ENCODE assay signal across 27 cellular contexts in genomic region chr10:28305551-28305950, GRCh38.
"Had no signal": no experiment of that assay in that cellular context is flagged by ENCODE, and none has a peak within 500 bp of the region (broad histone marks: within the 10 kb centered on the region; RNA-seq: fewer than 3 reads in every experiment).

No MANE protein-coding gene starts in this region.

- H3K27ac Mint-ChIP-seq: activated CD4-positive, alpha-beta memory T cell treated with anti-CD3 and anti-CD28 coated beads for 36 hours; activated naive CD4-positive, alpha-beta T cell treated with anti-CD3 and anti-CD28 coated beads, Interleukin-2, amount 10 ng/mL, durations not matched to agents 7 days and 5 days; activated naive CD8-positive, alpha-beta T cell treated with anti-CD3 and anti-CD28 coated beads for 36 hours; activated T-helper 2 cell treated with anti-CD3 and anti-CD28 coated beads, Interferon-gamma antibody, Interleukin-2, Interleukin-4, amounts not matched to agents 10 μg/mL and 5 μg/mL and 100 μg/mL, durations not matched to agents 14 hours and 24 hours and 36 hours had no signal

- H3K27me3 Mint-ChIP-seq: activated CD4-positive, alpha-beta memory T cell treated with anti-CD3 and anti-CD28 coated beads for 36 hours; activated naive CD8-positive, alpha-beta T cell treated with anti-CD3 and anti-CD28 coated beads for 36 hours had no signal

- H3K27ac ChIP-seq: adrenal gland, breast epithelium, colonic mucosa, WERI-Rb-1 had no signal

- H3K4me3 ChIP-seq: adrenal gland, breast epithelium, colonic mucosa had no signal

- H3K9me3 ChIP-seq: adrenal gland, breast epithelium, colonic mucosa had no signal

- DNase-seq: activated CD4-positive, alpha-beta memory T cell treated with anti-CD3 and anti-CD28 coated beads for 36 hours; activated CD4-positive, alpha-beta T cell treated with anti-CD3 and anti-CD28 coated beads for 48 hours; activated CD8-positive, alpha-beta memory T cell treated with anti-CD3 and anti-CD28 coated beads for 24 hours; activated gamma-delta T cell treated with Interleukin-2 at 50 U/mL for 16 hours; activated naive CD4-positive, alpha-beta T cell treated with anti-CD3 and anti-CD28 coated beads, Interleukin-2, amount 10 ng/mL, durations not matched to agents 7 days and 5 days; activated naive CD8-positive, alpha-beta T cell treated with anti-CD3 and anti-CD28 coated beads for 36 hours; activated T-cell treated with anti-CD3 and anti-CD28 coated beads for 4 hours; activated T-cell treated with anti-CD3 and anti-CD28 coated beads, Interleukin-2, amount 50 U/mL, for 48 hours; adrenal gland; aorta; caudate nucleus; colonic mucosa; IMR-90; Kasumi-1; KBM-7; NCI-H1105; NCI-H1436; NCI-H1694 treated with DMSO at 0.1 percent for 48 hours; NCI-H2029 treated with DMSO at 0.1 percent for 48 hours; NCI-H510A treated with DMSO at 0.1 percent for 48 hours; NCI-H69; PC-3; SHP77; T-helper 1 cell; WERI-Rb-1 had no signal

- H3K36me3 Mint-ChIP-seq: activated CD4-positive, alpha-beta memory T cell treated with anti-CD3 and anti-CD28 coated beads for 36 hours; activated naive CD4-positive, alpha-beta T cell treated with anti-CD3 and anti-CD28 coated beads, Interleukin-2, amount 10 ng/mL, durations not matched to agents 7 days and 5 days had no signal

- H3K9me3 Mint-ChIP-seq: activated CD4-positive, alpha-beta memory T cell treated with anti-CD3 and anti-CD28 coated beads for 36 hours; activated naive CD4-positive, alpha-beta T cell treated with anti-CD3 and anti-CD28 coated beads, Interleukin-2, amount 10 ng/mL, durations not matched to agents 7 days and 5 days; activated T-helper 2 cell treated with anti-CD3 and anti-CD28 coated beads, Interferon-gamma antibody, Interleukin-2, Interleukin-4, amounts not matched to agents 10 μg/mL and 5 μg/mL and 100 μg/mL, durations not matched to agents 14 hours and 24 hours and 36 hours had no signal

- H3K27me3 ChIP-seq: breast epithelium, colonic mucosa had no signal

- H3K36me3 ChIP-seq: adrenal gland, breast epithelium, colonic mucosa, WERI-Rb-1 had no signal

- H3K4me3 Mint-ChIP-seq: activated CD4-positive, alpha-beta memory T cell treated with anti-CD3 and anti-CD28 coated beads for 36 hours; activated naive CD4-positive, alpha-beta T cell treated with anti-CD3 and anti-CD28 coated beads, Interleukin-2, amount 10 ng/mL, durations not matched to agents 7 days and 5 days; activated naive CD8-positive, alpha-beta T cell treated with anti-CD3 and anti-CD28 coated beads for 36 hours had no signal

- H3K4me1 ChIP-seq: breast epithelium, colonic mucosa had no signal
